Comparison of ENCODE assay signal across 17 cellular contexts in genomic region chr2:159095813-159096212, GRCh38.
"Had no signal": no experiment of that assay in that cellular context is flagged by ENCODE, and none has a peak within 500 bp of the region (broad histone marks: within the 10 kb centered on the region; RNA-seq: fewer than 3 reads in every experiment).

No MANE protein-coding gene starts in this region.

- H3K4me3 ChIP-seq: mucosa of descending colon, sigmoid colon, SK-N-MC, tibial artery had no signal

- H3K27me3 ChIP-seq: brain microvascular endothelial cell, sigmoid colon, tibial artery had no signal

- DNase-seq: activated CD4-positive, alpha-beta T cell treated with anti-CD3 and anti-CD28 coated beads, Interleukin-2, amount 10 ng/mL, durations not matched to agents 24 days and 14 days; activated CD8-positive, alpha-beta memory T cell treated with anti-CD3 and anti-CD28 coated beads for 24 hours; activated naive CD4-positive, alpha-beta T cell treated with Interleukin-2 at 50 U/mL for 16 hours; brain microvascular endothelial cell; endodermal cell; foreskin melanocyte; head of caudate nucleus; left colon; mucosa of descending colon; nephron progenitor cell; sigmoid colon; stimulated activated CD4-positive, alpha-beta T cell treated with anti-CD3 and anti-CD28 coated beads, Interleukin-4, amount 100 ng/mL, for 1 hour; stimulated activated CD8-positive, alpha-beta memory T cell treated with anti-CD3 and anti-CD28 coated beads, Interleukin-4, amount 100 ng/mL, for 48 hours; stimulated activated naive CD8-positive, alpha-beta T cell treated with anti-CD3 and anti-CD28 coated beads, Interleukin-15, amount 100 ng/mL, for 72 hours; T-helper 1 cell; tibial artery had no signal

- H3K27ac ChIP-seq: brain microvascular endothelial cell, SK-N-MC had no signal

- ATAC-seq: left colon; mucosa of descending colon; stimulated activated naive CD8-positive, alpha-beta T cell treated with anti-CD3 and anti-CD28 coated beads, Interleukin-15, amount 100 ng/mL, for 72 hours had no signal

- H3K9me3 ChIP-seq: tibial artery had no signal

- H3K36me3 ChIP-seq: tibial artery had no signal
